ENCODE assay signal across 7 cellular contexts in the genomic region with DNA sequence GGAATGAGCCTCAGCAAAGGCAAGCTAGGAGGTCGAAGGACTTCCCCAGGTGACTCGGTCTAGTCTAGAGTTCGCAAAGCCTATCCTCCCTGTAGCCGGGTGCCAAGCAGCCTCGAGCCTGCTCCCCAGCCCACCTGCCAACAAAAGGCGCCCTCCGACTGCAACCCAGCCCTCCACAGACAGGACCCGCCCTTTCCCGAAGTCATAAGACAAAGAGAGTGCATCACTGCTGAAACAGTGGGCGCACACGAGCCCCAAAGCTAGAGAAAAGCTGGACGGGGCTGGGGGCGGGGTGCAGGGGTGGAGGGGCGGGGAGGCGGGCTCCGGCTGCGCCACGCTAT. TPM values are rescaled to one million over a fixed set of nuclear protein-coding genes. Genes with fewer than 3 reads are reported as not detected.
DNase-seq lines count a peak whose midpoint lies in the region; ATAC-seq, FAIRE-seq and TF ChIP-seq lines count a peak whose summit lies in the region.

No MANE protein-coding gene starts in this region.

- peak overlapping the region; percentile 93 for H2BK15ac ChIP-seq in IMR-90 (ENCODE audit: low read depth, low read length)

- dilution Hi-C loops in IMR-90 (cut with HindIII; ENCODE audit: low sequenced_read_pairs, unreplicated experiment) = no loop called here

- H3K36me3 Mint-ChIP-seq in endothelial cell (ENCODE audit: low read depth, unreplicated experiment) = no peaks in the 10 kb centered on the region

- peak overlapping the region; percentile 99 for H2AK9ac ChIP-seq in IMR-90 (replicated peaks; ENCODE audit: low read depth, low read length, poor library complexity)

- TF ChIP-seq POLR2A in IMR-90 (IDR thresholded peaks at IDR 0.05; ENCODE audit: low read depth, low read length) (no peak), suprapubic skin (IDR thresholded peaks at IDR 0.05) (peak in 1 of 2 donors; percentile 10), H54 (IDR thresholded peaks at IDR 0.05; ENCODE audit: low read depth, low read length) (no peak)

- peaks cover 22% of the 10 kb centered on the region; the same call in 1 of the 2 replicates for H4K20me1 ChIP-seq in IMR-90 (ENCODE audit: insufficient read depth, low read length)

- peaks cover 10% of the 10 kb centered on the region for H3K27me3 Mint-ChIP-seq in endothelial cell (ENCODE audit: unreplicated experiment)

- H3K4ac ChIP-seq in IMR-90 (ENCODE audit: low read depth, low read length) = peak overlapping the region; percentile 99

- peaks cover 9% of the 10 kb centered on the region for H3K4me1 Mint-ChIP-seq in endothelial cell (ENCODE audit: unreplicated experiment)

- H3K9me1 ChIP-seq in IMR-90 (ENCODE audit: insufficient read depth, low read length) = no peaks in the 10 kb centered on the region; the same call in 1 of the 2 replicates

- no peaks in the 10 kb centered on the region for H3K9me3 Mint-ChIP-seq in endothelial cell (ENCODE audit: unreplicated experiment)

- peak; percentile 69 for DNase-seq in IMR-90
- peak; percentile 6 for DNase-seq in endothelial cell (ENCODE audit: low spot score)
- DNase-seq in suprapubic skin (ENCODE audit: low spot score in 2 of 2) = peak in 1 of 2 donors; percentile 81
- no peak for DNase-seq in stimulated activated CD4-positive, alpha-beta T cell treated with anti-CD3 and anti-CD28 coated beads, Interleukin-4, amount 100 ng/mL, for 24 hours
- DNase-seq in cortex of kidney (lab: John Stamatoyannopoulos, UW) = no peak
- no peak for DNase-seq in H54 (ENCODE audit: insufficient read length, low spot score)

- H4K8ac ChIP-seq in IMR-90 (ENCODE audit: low read depth in 2 of 2, low read length in 2 of 2) = peak overlapping the region; percentile 92 to 94

- H3K36me3 ChIP-seq in IMR-90 (ENCODE audit: control insufficient read depth, insufficient read depth, low read length) (peaks cover 24% of the 10 kb centered on the region), mesodermal cell (ENCODE audit: control insufficient read depth, insufficient read depth, low read length) (peaks cover 8% of the 10 kb centered on the region), suprapubic skin (no peaks in the 10 kb centered on the region)

- H3K4me2 ChIP-seq in IMR-90 (ENCODE audit: low read depth, low read length) = peak overlapping the region; percentile 90

- BruUV-seq in IMR-90 (replicated peaks; lab: Mats Ljungman, UMichigan) = no TSS peak

- H3K18ac ChIP-seq in IMR-90 (ENCODE audit: low read depth, low read length) = peak overlapping the region; percentile 93

- H3K14ac ChIP-seq in IMR-90 (replicated peaks; ENCODE audit: low read depth, low read length) = peak overlapping the region; percentile 99

- peaks cover 15 to 32% of the 10 kb centered on the region in 2 experiments for H3K79me1 ChIP-seq in IMR-90 (ENCODE audit: low read depth in 1 of 2, low read length in 2 of 2)

- H3K4me3 Mint-ChIP-seq in endothelial cell (ENCODE audit: unreplicated experiment) = no peak overlapping the region

- peak overlapping the region; percentile 94 for H3K9ac ChIP-seq in IMR-90 (ENCODE audit: low read depth, low read length)

- H3K27ac ChIP-seq in IMR-90 (ENCODE audit: insufficient read depth, low read length) = peak overlapping the region; percentile 99
- H3K27ac ChIP-seq in mesodermal cell (ENCODE audit: low read depth, low read length, severe bottlenecking) = peak overlapping the region; percentile 97
- H3K27ac ChIP-seq in suprapubic skin = peak overlapping the region; percentile 80

- POLR2A ChIA-PET in IMR-90 (lab: Charles Lee; ENCODE audit: unreplicated experiment) = interaction anchor here (1.0 to 3.4 kb wide), 9 partner anchors 9 to 104 kb away, joined by 3 to 169 read pairs (median 16); no protein-coding TSS in a partner anchor

- CTCF ChIA-PET in IMR-90 (lab: Yijun Ruan, JAX) = interaction anchor here (0.6 to 2.5 kb wide), 4 partner anchors 19 to 103 kb away, joined by 3 to 31 read pairs (median 4); no protein-coding TSS in a partner anchor

- no peak overlapping the region for H3K27ac Mint-ChIP-seq in endothelial cell (ENCODE audit: unreplicated experiment)

- H2BK20ac ChIP-seq in IMR-90 (ENCODE audit: low read depth, low read length) = peak overlapping the region; percentile 95

- in situ Hi-C loops in IMR-90 (cut with MboI; ENCODE audit: low sequenced_read_pairs) = no loop called here

- H2BK5ac ChIP-seq in IMR-90 (ENCODE audit: low read depth, low read length, poor library complexity, severe bottlenecking) = peak overlapping the region; percentile 92

- no peak for FAIRE-seq in H54 (lab: Jason Lieb, UNC)

- no peaks in the 10 kb centered on the region for H3K9me3 ChIP-seq in IMR-90 (ENCODE audit: control insufficient read depth, insufficient read depth, low read length)
- H3K9me3 ChIP-seq in mesodermal cell (ENCODE audit: control insufficient read depth, low read length) = no peaks in the 10 kb centered on the region
- H3K9me3 ChIP-seq in suprapubic skin = no peaks in the 10 kb centered on the region

- peak overlapping the region; percentile 99 for H2AK5ac ChIP-seq in IMR-90 (ENCODE audit: low read depth, low read length)

- no peak for TF ChIP-seq EP300 in suprapubic skin (IDR thresholded peaks at IDR 0.05)

- TF ChIP-seq RAD21 in IMR-90 (IDR thresholded peaks at IDR 0.05; ENCODE audit: low read length) = no peak

- H3K23ac ChIP-seq in IMR-90 (ENCODE audit: low read depth, low read length) = peak overlapping the region; percentile 99

- TF ChIP-seq CTCF in IMR-90 (conservative IDR thresholded peaks at IDR 0.05; ENCODE audit: low read depth, low read length) = no peak
- no peak for TF ChIP-seq CTCF in endothelial cell (IDR thresholded peaks at IDR 0.05; ENCODE audit: unreplicated experiment)
- no peak for TF ChIP-seq CTCF in suprapubic skin (IDR thresholded peaks at IDR 0.05)

- H3K4me3 ChIP-seq in IMR-90 (ENCODE audit: insufficient read depth, low read depth, low read length) (peak overlapping the region; percentile 81), mesodermal cell (ENCODE audit: extremely low read depth, insufficient read depth, low read length, poor library complexity, severe bottlenecking) (peak overlapping the region; percentile 67), suprapubic skin (peak overlapping the region; percentile 47)

- peak overlapping the region; percentile 78 for H4K5ac ChIP-seq in IMR-90 (ENCODE audit: low read depth, low read length)

- ATAC-seq in IMR-90 (ENCODE audit: low read depth) = peak; percentile 44

- no peaks in the 10 kb centered on the region for H3K27me3 ChIP-seq in IMR-90 (ENCODE audit: control insufficient read depth, insufficient read depth, low read length)
- H3K27me3 ChIP-seq in suprapubic skin = peaks cover 5% of the 10 kb centered on the region

- H4K91ac ChIP-seq in IMR-90 (ENCODE audit: insufficient read depth, low read depth, low read length) = peak overlapping the region; percentile 99

- H3K4me1 ChIP-seq in IMR-90 (ENCODE audit: control insufficient read depth, insufficient read depth, low read length) (peaks cover 20% of the 10 kb centered on the region), mesodermal cell (ENCODE audit: control insufficient read depth, insufficient read depth, low read length, poor library complexity, severe bottlenecking) (peaks cover 26% of the 10 kb centered on the region), suprapubic skin (peaks cover 16% of the 10 kb centered on the region)

- peak overlapping the region; percentile 91 for H3K56ac ChIP-seq in IMR-90 (ENCODE audit: extremely low read depth, insufficient read depth, low read length)

- intact Hi-C loops in IMR-90 (cut with micrococcal nuclease) = loop anchor here (1.0 to 5.0 kb wide), 5 partner anchors 19 to 97 kb away; no protein-coding TSS in a partner anchor

- peak overlapping the region; percentile 86 for H2AFZ ChIP-seq in IMR-90 (replicated peaks; ENCODE audit: low read length, poor library complexity)

- WGBS in IMR-90 (ENCODE audit: extremely low coverage in 2 of 2, insufficient read length in 1 of 2), 2 experiments = no CpG with 5 or more reads among the region's 18 CpGs
- 14 to 27% methylated on average over 7 to 10 of the region's 18 CpGs for WGBS in mesodermal cell (ENCODE audit: insufficient coverage in 2 of 2), 2 experiments
- 9% methylated on average over 12 of the region's 18 CpGs for WGBS in suprapubic skin

- peak overlapping the region; percentile 95 for H2BK120ac ChIP-seq in IMR-90 (ENCODE audit: low read depth, low read length)

TF ChIP-seq in IMR-90, 13 proteins besides CTCF, POLR2A, EP300 and RAD21 (continues in another document):
- TF ChIP-seq SMC3 (IDR thresholded peaks at IDR 0.05; ENCODE audit: low read depth, low read length) (no peak), MAZ (IDR thresholded peaks at IDR 0.05; ENCODE audit: borderline replicate concordance, low read depth, low read length) (no peak), NFE2L2 (IDR thresholded peaks at IDR 0.05; ENCODE audit: low read depth, low read length) (no peak), MAFK (IDR thresholded peaks at IDR 0.05; ENCODE audit: low read depth, low read length) (no peak), MXI1 (IDR thresholded peaks at IDR 0.05; ENCODE audit: borderline replicate concordance, low read depth, low read length) (no peak), RFX5 (IDR thresholded peaks at IDR 0.05; ENCODE audit: low read depth, low read length) (no peak), BHLHE40 (IDR thresholded peaks at IDR 0.05; ENCODE audit: low read depth, low read length) (no peak), RCOR1 (IDR thresholded peaks at IDR 0.05; ENCODE audit: insufficient replicate concordance, low read length) (no peak)
- TF ChIP-seq, protein P1, sequence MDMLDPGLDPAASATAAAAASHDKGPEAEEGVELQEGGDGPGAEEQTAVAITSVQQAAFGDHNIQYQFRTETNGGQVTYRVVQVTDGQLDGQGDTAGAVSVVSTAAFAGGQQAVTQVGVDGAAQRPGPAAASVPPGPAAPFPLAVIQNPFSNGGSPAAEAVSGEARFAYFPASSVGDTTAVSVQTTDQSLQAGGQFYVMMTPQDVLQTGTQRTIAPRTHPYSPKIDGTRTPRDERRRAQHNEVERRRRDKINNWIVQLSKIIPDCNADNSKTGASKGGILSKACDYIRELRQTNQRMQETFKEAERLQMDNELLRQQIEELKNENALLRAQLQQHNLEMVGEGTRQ (IDR thresholded peaks at IDR 0.05; ENCODE audit: low read depth, low read length) = no peak

RNA-seq across cellular contexts. Expression of a gene that starts 0.7 kb away (rescaled TPM):
- total RNA-seq in IMR-90 (2012; rRNA removed) = 1,211 and 1,351 TPM in 2 replicates
- polyA plus RNA-seq in IMR-90 (2012; rRNA removed) = 3,922 and 4,454 TPM in 2 replicates
- polyA plus RNA-seq in IMR-90 (2012; cell fraction: cytosol; rRNA removed) = 4,367 and 7,099 TPM in 2 replicates
- 4,818 and 7,550 TPM in 2 replicates for polyA plus RNA-seq in IMR-90 (2012; cell fraction: nucleus; rRNA removed; ENCODE audit: low replicate concordance)
- 169 TPM for total RNA-seq in endothelial cell (ENCODE audit: unreplicated experiment)
- 775 TPM for polyA plus RNA-seq in mesodermal cell (2013, experiment 1 of 2)
- polyA plus RNA-seq in mesodermal cell (2013, experiment 2 of 2) = 692 TPM
- total RNA-seq in suprapubic skin = 100 to 1,000 TPM in 1 of 4 donors, 10 to 100 TPM in 3; 29.9 to 124 (median 61.3) TPM

Comparison
In these comparisons a context has a peak if more than half of its experiments do, and no peak if none do; other contexts are left out.
1. DNase-seq: peak in IMR-90 (single experiment) and endothelial cell (single experiment); none in stimulated activated CD4-positive, alpha-beta T cell treated with anti-CD3 and anti-CD28 coated beads, Interleukin-4, amount 100 ng/mL, for 24 hours (single experiment), cortex of kidney (single experiment) and H54 (single experiment).
2. Peak in every context shown above with its lines, with median percentiles within 50 percentile points of each other: H3K27ac ChIP-seq and H3K4me3 ChIP-seq.